9 cellular contexts compared by ENCODE assay signal in genomic region chr19:40147693-40148347, GRCh38. TPM values are rescaled to one million over a fixed set of nuclear protein-coding genes. Genes with fewer than 3 reads are reported as not detected.
A peak's percentile ranks its signal among the peaks of the same experiment; 100 is the strongest.
DNase-seq lines count a peak whose midpoint lies in the region; ATAC-seq and TF ChIP-seq lines count a peak whose summit lies in the region.
"Had no signal": no experiment of that assay in that cellular context is flagged by ENCODE, and none has a peak within 500 bp of the region (broad histone marks: within the 10 kb centered on the region; RNA-seq: fewer than 3 reads in every experiment).

No MANE protein-coding gene starts in this region.

- POLR2A ChIA-PET in OCI-LY7 (lab: Charles Lee): no interaction called here

- H3K27me3 Mint-ChIP-seq in central memory CD8-positive, alpha-beta T cell: no peaks in the 10 kb centered on the region

- H3K9me2 ChIP-seq in OCI-LY7 (ENCODE audit: insufficient read depth, low read length): no peaks in the 10 kb centered on the region

- ATAC-seq in central memory CD8-positive, alpha-beta T cell (replicated peaks; ENCODE audit: extremely low read depth, poor library complexity, severe bottlenecking): no peak
- ATAC-seq in omental fat pad (ENCODE audit: low FRiP score) (peak; percentile 84), GM21786 (IDR thresholded peaks at IDR 0.05; ENCODE audit: unreplicated experiment) (no peak), HG03565 (IDR thresholded peaks at IDR 0.05; ENCODE audit: unreplicated experiment) (no peak)

- CTCF ChIA-PET in OCI-LY7 (lab: Charles Lee; ENCODE audit: unreplicated experiment): no interaction called here

- DNase-seq in GM12865 (ENCODE audit: low read depth) (peak; percentile 40), NCI-H2227 treated with DMSO at 0.1 percent for 48 hours (lab: John Stamatoyannopoulos, UW) (peak; percentile 70), omental fat pad (ENCODE audit: low spot score) (no peak), OCI-LY7 (ENCODE audit: low spot score) (no peak), retina (no peak)
- no peak for DNase-seq in central memory CD8-positive, alpha-beta T cell (ENCODE audit: low spot score in 2 of 2)

- H3K79me2 ChIP-seq in OCI-LY7 (ENCODE audit: insufficient read depth, low read depth, low read length): no peaks in the 10 kb centered on the region

- H3K27ac Mint-ChIP-seq in central memory CD8-positive, alpha-beta T cell (ENCODE audit: low read depth): peak overlapping the region; percentile 68

- H3K27ac ChIP-seq in OCI-LY7 (ENCODE audit: low read depth, low read length, poor library complexity, severe bottlenecking): no peak overlapping the region

- TF ChIP-seq CTCF in GM12865 (IDR thresholded peaks at IDR 0.05; ENCODE audit: insufficient read depth, low read depth, low read length, missing control alignments) (no peak), omental fat pad (IDR thresholded peaks at IDR 0.05) (no peak), OCI-LY7 (conservative IDR thresholded peaks at IDR 0.05; ENCODE audit: low read length) (no peak)

- H3K9me3 Mint-ChIP-seq in central memory CD8-positive, alpha-beta T cell: no peaks in the 10 kb centered on the region
- H3K9me3 Mint-ChIP-seq: neural crest cell had no signal

- H3K4me1 ChIP-seq in OCI-LY7 (ENCODE audit: insufficient read depth, low read length, poor library complexity, severe bottlenecking): peaks cover 24% of the 10 kb centered on the region

- H3K4me1 Mint-ChIP-seq in central memory CD8-positive, alpha-beta T cell: peaks cover 45% of the 10 kb centered on the region
- H3K4me1 Mint-ChIP-seq: neural crest cell had no signal

- no peaks in the 10 kb centered on the region for H3K9me3 ChIP-seq in OCI-LY7 (ENCODE audit: low read length)

- no peak overlapping the region for H3K4me3 Mint-ChIP-seq in central memory CD8-positive, alpha-beta T cell
- H3K4me3 Mint-ChIP-seq: neural crest cell had no signal

- BruUV-seq in OCI-LY7 (replicated peaks; lab: Mats Ljungman, UMichigan): no TSS peak

- no peak overlapping the region for H3K4me2 ChIP-seq in OCI-LY7 (ENCODE audit: low read length)

- intact Hi-C loops in OCI-LY7 (cut with micrococcal nuclease; ENCODE audit: unreplicated experiment): loop anchor here (10.0 kb wide), 2 partner anchors 137 to 377 kb away; partner anchors contain the start of gene AKT2

- no peak overlapping the region for H2AFZ ChIP-seq in OCI-LY7 (ENCODE audit: low read length)

- H3K36me3 Mint-ChIP-seq in central memory CD8-positive, alpha-beta T cell (ENCODE audit: insufficient read depth): no peaks in the 10 kb centered on the region

- H3K4me3 ChIP-seq in GM12865 (ENCODE audit: low read depth, low read length) (no peak overlapping the region), OCI-LY7 (ENCODE audit: low read depth, low read length, poor library complexity, severe bottlenecking) (no peak overlapping the region)

- no peaks in the 10 kb centered on the region for H3K36me3 ChIP-seq in OCI-LY7 (ENCODE audit: insufficient read depth, low read length)

- no peaks in the 10 kb centered on the region for H4K20me1 ChIP-seq in OCI-LY7 (ENCODE audit: insufficient read depth, low read length)

RNA-seq across cellular contexts. Expression of gene MAP3K10, which starts 43.4 kb away (rescaled TPM):
- 1 to 10 TPM; 5.9 to 9.7 (median 7.6) TPM for total RNA-seq in omental fat pad
- 20.6 and 20.7 TPM in 2 replicates for total RNA-seq in OCI-LY7 (2014; rRNA removed; shearing (Covaris generic))
- 32.5 and 38.4 TPM in 2 replicates for total RNA-seq in OCI-LY7 (2022)

RNA-seq across cellular contexts. Expression of gene ZNF780A, which starts 57.1 kb away (rescaled TPM):
- total RNA-seq in omental fat pad (10 to 100 TPM in 3 of 4 donors, 1 to 10 TPM in 1; 4.8 to 14.7 (median 11.4) TPM), OCI-LY7 (2022) (18.3 and 21.9 TPM in 2 replicates)
- 7.8 and 13.0 TPM in 2 replicates for total RNA-seq in OCI-LY7 (2014; rRNA removed; shearing (Covaris generic))

Comparison
In these comparisons a context has a peak if more than half of its experiments do, and no peak if none do; other contexts are left out.
1. DNase-seq: peak in GM12865 (single experiment) and NCI-H2227 treated with DMSO at 0.1 percent for 48 hours (single experiment); none in central memory CD8-positive, alpha-beta T cell (0 of 2), omental fat pad (single experiment), OCI-LY7 (single experiment) and retina (single experiment).